ENCODE assay signal across 8 cellular contexts in the genomic region with DNA sequence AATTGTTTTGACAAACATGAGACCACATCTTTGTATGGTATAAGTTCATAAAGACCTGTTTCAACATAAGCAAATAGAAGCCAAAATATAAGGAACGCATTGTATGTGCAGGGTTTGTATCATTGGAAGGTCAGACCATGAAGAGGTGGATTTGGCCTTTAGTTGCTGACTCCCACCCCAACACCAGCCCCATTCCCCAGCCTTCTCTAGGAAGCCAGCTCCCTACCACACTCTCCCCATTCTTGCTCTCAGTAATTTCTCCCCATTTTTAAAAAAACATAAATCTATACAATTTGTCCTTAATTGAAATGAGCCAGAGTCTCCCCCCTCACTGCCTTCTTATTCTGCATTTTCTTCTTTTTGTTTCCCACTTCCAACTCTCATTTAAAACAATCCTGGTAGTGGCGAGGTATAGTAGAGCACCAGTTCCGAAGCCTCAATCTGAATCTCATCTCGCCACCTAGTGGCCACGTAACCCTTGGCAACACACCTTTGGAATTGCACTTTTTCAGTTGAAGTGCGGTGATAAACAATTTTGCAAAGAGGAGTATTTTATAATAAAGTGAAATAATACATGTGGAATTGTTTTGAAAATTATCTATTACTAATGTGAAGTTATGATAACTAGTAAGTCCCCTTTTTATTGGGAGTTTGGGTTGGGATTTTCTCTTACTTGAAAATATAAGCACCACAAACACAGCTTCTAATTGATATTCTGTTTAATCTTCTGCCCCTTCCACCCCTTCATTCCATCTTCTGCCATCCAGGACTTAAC.
A peak's percentile ranks its signal among the peaks of the same experiment; 100 is the strongest.
DNase-seq lines count a peak whose midpoint lies in the region; ATAC-seq, FAIRE-seq and TF ChIP-seq lines count a peak whose summit lies in the region.

No MANE protein-coding gene starts in this region.

- peaks cover 5% of the 10 kb centered on the region for H3K36me3 Mint-ChIP-seq in activated naive CD8-positive, alpha-beta T cell treated with anti-CD3 and anti-CD28 coated beads, Interleukin-2, amount 10 ng/mL, durations not matched to agents 7 days and 5 days

- H3K27me3 ChIP-seq in BE2C = no peaks in the 10 kb centered on the region
- H3K27me3 ChIP-seq in right cardiac atrium (ENCODE audit: control insufficient read depth, insufficient read depth) = no peaks in the 10 kb centered on the region
- no peaks in the 10 kb centered on the region for H3K27me3 ChIP-seq in small intestine (ENCODE audit: control insufficient read depth in 2 of 2, insufficient read depth in 2 of 2, low read length in 2 of 2)

- H3K9me3 ChIP-seq in BE2C (no peaks in the 10 kb centered on the region), right cardiac atrium (ENCODE audit: control insufficient read depth, low read length) (no peaks in the 10 kb centered on the region), small intestine (ENCODE audit: control insufficient read depth, low read depth) (no peaks in the 10 kb centered on the region)

- no peaks in the 10 kb centered on the region for H3K36me3 ChIP-seq in BE2C
- H3K36me3 ChIP-seq in small intestine (ENCODE audit: control insufficient read depth in 2 of 2, insufficient read depth in 2 of 2, low read length in 2 of 2) = no peaks in the 10 kb centered on the region

- no peak for FAIRE-seq in small intestine (lab: Jason Lieb, UNC)

- no peaks in the 10 kb centered on the region for H3K4me1 ChIP-seq in BE2C
- no peaks in the 10 kb centered on the region for H3K4me1 ChIP-seq in right cardiac atrium (ENCODE audit: control insufficient read depth, insufficient read depth, low read length)
- H3K4me1 ChIP-seq in small intestine (ENCODE audit: control insufficient read depth in 2 of 2, insufficient read depth in 1 of 2, low read depth in 1 of 2, low read length in 1 of 2) = no peaks in the 10 kb centered on the region

- H3K9me3 Mint-ChIP-seq in activated naive CD8-positive, alpha-beta T cell treated with anti-CD3 and anti-CD28 coated beads, Interleukin-2, amount 10 ng/mL, durations not matched to agents 7 days and 5 days = no peaks in the 10 kb centered on the region

- no peaks in the 10 kb centered on the region for H3K27me3 Mint-ChIP-seq in activated naive CD8-positive, alpha-beta T cell treated with anti-CD3 and anti-CD28 coated beads, Interleukin-2, amount 10 ng/mL, durations not matched to agents 7 days and 5 days

- no peak overlapping the region for H3K4me3 ChIP-seq in BE2C (ENCODE audit: low read depth, low read length)
- no peak overlapping the region for H3K4me3 ChIP-seq in right cardiac atrium (ENCODE audit: low read length)
- no peak overlapping the region for H3K4me3 ChIP-seq in small intestine (ENCODE audit: low read depth in 1 of 2, low read length in 2 of 2)

- H3K27ac Mint-ChIP-seq in activated naive CD8-positive, alpha-beta T cell treated with anti-CD3 and anti-CD28 coated beads, Interleukin-2, amount 10 ng/mL, durations not matched to agents 7 days and 5 days = peak overlapping the region; percentile 94

- in situ Hi-C loops in SK-MEL-5 (cut with HindIII; ENCODE audit: low pct_unique_long_range_greater_than_20kb, low sequenced_read_pairs) = no loop called here

- WGBS in right cardiac atrium = 22% methylated on average over 6 of the region's 6 CpGs
- WGBS in small intestine, 3 donors = 15 to 16% (median 16%) methylated on average over 6 of the region's 6 CpGs

- peak; percentile 73 for TF ChIP-seq CTCF in BE2C (IDR thresholded peaks at IDR 0.05; ENCODE audit: low read depth, low read length)

- POLR2A ChIA-PET in activated naive CD8-positive, alpha-beta T cell treated with anti-CD3 and anti-CD28 coated beads, Interleukin-2, amount 10 ng/mL, durations not matched to agents 7 days and 5 days (lab: Charles Lee) = interaction anchor here (1.5 kb wide), 2 partner anchors 16 to 35 kb away, joined by 4 to 6 read pairs; no protein-coding TSS in a partner anchor

- DNase-seq in BE2C (peak; percentile 51), HuH-7.5 (ENCODE audit: low spot score) (peak; percentile 3), SK-MEL-5 (ENCODE audit: low read depth, low spot score) (peak; percentile 64), right cardiac atrium (peak; percentile 33 to 56 (median 54)), small intestine (peak; percentile 61), GOT3 (lab: John Stamatoyannopoulos, UW) (no peak)
- DNase-seq in activated naive CD8-positive, alpha-beta T cell treated with anti-CD3 and anti-CD28 coated beads, Interleukin-2, amount 10 ng/mL, durations not matched to agents 7 days and 5 days = peak; percentile 40

- peaks cover 20% of the 10 kb centered on the region for H3K4me1 Mint-ChIP-seq in activated naive CD8-positive, alpha-beta T cell treated with anti-CD3 and anti-CD28 coated beads, Interleukin-2, amount 10 ng/mL, durations not matched to agents 7 days and 5 days

- ATAC-seq in GM18870 (IDR thresholded peaks at IDR 0.05; ENCODE audit: unreplicated experiment) = peak; percentile 72
- ATAC-seq in activated naive CD8-positive, alpha-beta T cell treated with anti-CD3 and anti-CD28 coated beads, Interleukin-2, amount 10 ng/mL, durations not matched to agents 7 days and 5 days (ENCODE audit: low read depth) = peak; percentile 65
- ATAC-seq in right cardiac atrium = no peak

- H3K4me3 Mint-ChIP-seq in activated naive CD8-positive, alpha-beta T cell treated with anti-CD3 and anti-CD28 coated beads, Interleukin-2, amount 10 ng/mL, durations not matched to agents 7 days and 5 days = peak overlapping the region; percentile 78

- intact Hi-C loops in right cardiac atrium (cut with DNase I) = loop anchor here in 3 of 4 donors (10.0 kb wide), 2 partner anchors 1048 to 1098 kb away; no protein-coding TSS in a partner anchor

- H3K27ac ChIP-seq in right cardiac atrium (ENCODE audit: low read length) (no peak overlapping the region), small intestine (ENCODE audit: low read depth in 1 of 2, low read length in 1 of 2) (peak overlapping the region in 1 of 2 donors; percentile 44)

Comparison
In these comparisons a context has a peak if more than half of its experiments do, and no peak if none do; other contexts are left out.
1. ATAC-seq: peak in GM18870 (single experiment) and activated naive CD8-positive, alpha-beta T cell treated with anti-CD3 and anti-CD28 coated beads, Interleukin-2, amount 10 ng/mL, durations not matched to agents 7 days and 5 days (single experiment); none in right cardiac atrium (0 of 2).